8 cellular contexts compared by ENCODE assay signal in genomic region chr19:35268546-35269424, GRCh38. TPM values are rescaled to one million over a fixed set of nuclear protein-coding genes. Genes with fewer than 3 reads are reported as not detected.
DNase-seq lines count a peak whose midpoint lies in the region; ATAC-seq and TF ChIP-seq lines count a peak whose summit lies in the region.

A gene with protein sequence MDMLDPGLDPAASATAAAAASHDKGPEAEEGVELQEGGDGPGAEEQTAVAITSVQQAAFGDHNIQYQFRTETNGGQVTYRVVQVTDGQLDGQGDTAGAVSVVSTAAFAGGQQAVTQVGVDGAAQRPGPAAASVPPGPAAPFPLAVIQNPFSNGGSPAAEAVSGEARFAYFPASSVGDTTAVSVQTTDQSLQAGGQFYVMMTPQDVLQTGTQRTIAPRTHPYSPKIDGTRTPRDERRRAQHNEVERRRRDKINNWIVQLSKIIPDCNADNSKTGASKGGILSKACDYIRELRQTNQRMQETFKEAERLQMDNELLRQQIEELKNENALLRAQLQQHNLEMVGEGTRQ (plus strand): TSS chr19:35268962. CDS start chr19:35269102, 140 bp downstream.

- peak within 1 kb of the TSS; percentile 92 for H3K4me3 Mint-ChIP-seq in activated CD8-positive, alpha-beta T cell treated with anti-CD3 and anti-CD28 coated beads for 36 hours

- H3K4me3 ChIP-seq in A673 (ENCODE audit: low read depth, low read length, poor library complexity, severe bottlenecking) (peak within 1 kb of the TSS; percentile 81), lower lobe of right lung (peak within 1 kb of the TSS; percentile 90)
- peak within 1 kb of the TSS; percentile 79 for H3K4me3 ChIP-seq in effector memory CD4-positive, alpha-beta T cell (ENCODE audit: insufficient read depth, low read depth, low read length, poor library complexity, severe bottlenecking)

- CTCF ChIA-PET in A673 (lab: Charles Lee), result interaction anchor here (0.6 kb wide), 1 partner anchor 27 kb away, joined by 7 read pairs; no protein-coding TSS in a partner anchor
- CTCF ChIA-PET in activated CD8-positive, alpha-beta T cell treated with anti-CD3 and anti-CD28 coated beads for 36 hours (lab: Charles Lee), result interaction anchor here (0.7 to 1.4 kb wide), 4 partner anchors 32 to 202 kb away, joined by 3 to 5 read pairs (median 4); no protein-coding TSS in a partner anchor

- H3K9me3 Mint-ChIP-seq in activated CD8-positive, alpha-beta T cell treated with anti-CD3 and anti-CD28 coated beads for 36 hours, result no peaks in the 10 kb centered on the region

- H3K4me1 Mint-ChIP-seq in activated CD8-positive, alpha-beta T cell treated with anti-CD3 and anti-CD28 coated beads for 36 hours (ENCODE audit: low read depth), result peaks cover 32% of the 10 kb centered on the region

- peak; percentile 74 for DNase-seq in A673 (ENCODE audit: low spot score)
- DNase-seq in NCI-H526 (lab: John Stamatoyannopoulos, UW), result peak; percentile 64 to 93
- peak; percentile 80 for DNase-seq in activated CD8-positive, alpha-beta T cell treated with anti-CD3 and anti-CD28 coated beads for 36 hours
- DNase-seq in effector memory CD4-positive, alpha-beta T cell, result peak; percentile 39 to 56 (median 50)
- DNase-seq in lower lobe of right lung, result peak; percentile 86
- DNase-seq in stimulated activated CD8-positive, alpha-beta memory T cell treated with anti-CD3 and anti-CD28 coated beads, Interleukin-15, amount 100 ng/mL, for 48 hours (ENCODE audit: low read depth in 2 of 2), result peak; percentile 57 to 58

- H3K36me3 ChIP-seq in A673 (ENCODE audit: insufficient read depth, low read length, poor library complexity, severe bottlenecking) (peaks cover 26% of the 10 kb centered on the region), lower lobe of right lung (peaks cover 55% of the 10 kb centered on the region)
- H3K36me3 ChIP-seq in effector memory CD4-positive, alpha-beta T cell (ENCODE audit: control insufficient read depth, insufficient read depth, low read length), result peaks cover 27% of the 10 kb centered on the region

- H3K27ac Mint-ChIP-seq in activated CD8-positive, alpha-beta T cell treated with anti-CD3 and anti-CD28 coated beads for 36 hours, result peak within 1 kb of the TSS; percentile 97

- POLR2A ChIA-PET in A673 (lab: Charles Lee; ENCODE audit: low non-redundant PET), result interaction anchor here (0.6 to 0.7 kb wide), 2 partner anchors 127 to 326 kb away, joined by 3 to 4 read pairs; no protein-coding TSS in a partner anchor
- POLR2A ChIA-PET in activated CD8-positive, alpha-beta T cell treated with anti-CD3 and anti-CD28 coated beads for 36 hours (lab: Charles Lee), result interaction anchor here (0.6 to 2.0 kb wide), 7 partner anchors 11 to 127 kb away, joined by 3 to 8 read pairs (median 3); partner anchors contain the start of gene FXYD5

- TF ChIP-seq CTCF in A673 (conservative IDR thresholded peaks at IDR 0.05; ENCODE audit: low read depth, low read length), result no peak
- TF ChIP-seq CTCF in activated CD8-positive, alpha-beta T cell treated with anti-CD3 and anti-CD28 coated beads for 36 hours (IDR thresholded peaks at IDR 0.05), result no peak
- TF ChIP-seq CTCF in lower lobe of right lung (IDR thresholded peaks at IDR 0.05), result no peak

- no peaks in the 10 kb centered on the region for H3K27me3 Mint-ChIP-seq in activated CD8-positive, alpha-beta T cell treated with anti-CD3 and anti-CD28 coated beads for 36 hours

- ATAC-seq in GM18511 (IDR thresholded peaks at IDR 0.05; ENCODE audit: unreplicated experiment) (peak; percentile 21), HG03175 (IDR thresholded peaks at IDR 0.05; ENCODE audit: unreplicated experiment) (peak; percentile 36), lower lobe of right lung (no peak)
- peak; percentile 33 for ATAC-seq in activated CD8-positive, alpha-beta T cell treated with anti-CD3 and anti-CD28 coated beads for 36 hours

- H3K4me1 ChIP-seq in A673 (ENCODE audit: insufficient read depth, low read length, poor library complexity, severe bottlenecking) (no peaks in the 10 kb centered on the region), lower lobe of right lung (peaks cover 52% of the 10 kb centered on the region)
- H3K4me1 ChIP-seq in effector memory CD4-positive, alpha-beta T cell (ENCODE audit: control insufficient read depth, insufficient read depth, low read length, poor library complexity, severe bottlenecking), result peaks cover 13% of the 10 kb centered on the region

- H3K36me3 Mint-ChIP-seq in activated CD8-positive, alpha-beta T cell treated with anti-CD3 and anti-CD28 coated beads for 36 hours (ENCODE audit: low read depth), result peaks cover 33% of the 10 kb centered on the region

- H3K9me3 ChIP-seq in A673 (ENCODE audit: low read depth, low read length, poor library complexity, severe bottlenecking), result no peaks in the 10 kb centered on the region
- H3K9me3 ChIP-seq in effector memory CD4-positive, alpha-beta T cell (ENCODE audit: control insufficient read depth, low read length), result no peaks in the 10 kb centered on the region
- H3K9me3 ChIP-seq in lower lobe of right lung, result no peaks in the 10 kb centered on the region

- H3K27ac ChIP-seq in A673 (ENCODE audit: low read depth, low read length, poor library complexity, severe bottlenecking) (peak within 1 kb of the TSS; percentile 80), lower lobe of right lung (peak within 1 kb of the TSS; percentile 93)
- H3K27ac ChIP-seq in effector memory CD4-positive, alpha-beta T cell (ENCODE audit: insufficient read depth, low read length, poor library complexity, severe bottlenecking), result peak within 1 kb of the TSS; percentile 80

- no TSS peak for BruUV-seq in A673 (replicated peaks; lab: Mats Ljungman, UMichigan)

- intact Hi-C loops in A673 (cut with micrococcal nuclease; ENCODE audit: unreplicated experiment) (no loop called here), lower lobe of right lung (cut with DNase I) (no loop called here)
- intact Hi-C loops in activated CD8-positive, alpha-beta T cell treated with anti-CD3 and anti-CD28 coated beads for 36 hours (cut with micrococcal nuclease), result loop anchor here (10.0 kb wide), 1 partner anchor 124 kb away; the partner anchor contains the start of gene FXYD7

- H3K27me3 ChIP-seq in A673 (replicated peaks; ENCODE audit: insufficient read depth, low read depth, low read length, poor library complexity), result no peaks in the 10 kb centered on the region
- H3K27me3 ChIP-seq in effector memory CD4-positive, alpha-beta T cell (replicated peaks; ENCODE audit: control insufficient read depth, insufficient read depth, low read length, poor library complexity, severe bottlenecking), result no peaks in the 10 kb centered on the region
- H3K27me3 ChIP-seq in lower lobe of right lung (ENCODE audit: low read depth), result no peaks in the 10 kb centered on the region

RNA-seq across cellular contexts. Expression of the gene that starts here (rescaled TPM):
- total RNA-seq in A673 (2021) (82.0 and 90.8 TPM in 2 replicates), lower lobe of right lung (171 TPM)
- total RNA-seq in activated CD8-positive, alpha-beta T cell treated with anti-CD3 and anti-CD28 coated beads for 36 hours, result 100 to 1,000 TPM; 111 to 115 TPM

Comparison
In these comparisons a context has a peak if more than half of its experiments do, and no peak if none do; other contexts are left out.
1. ATAC-seq: peak in GM18511 (single experiment), HG03175 (single experiment) and activated CD8-positive, alpha-beta T cell treated with anti-CD3 and anti-CD28 coated beads for 36 hours (single experiment); none in lower lobe of right lung (0 of 2).
2. Peak in every context shown above with its lines, with median percentiles within 50 percentile points of each other: DNase-seq, H3K27ac ChIP-seq and H3K4me3 ChIP-seq.